Comparison of ENCODE assay signal across 11 cellular contexts in genomic region chr4:120870279-120870673, GRCh38. TPM values are rescaled to one million over a fixed set of nuclear protein-coding genes. Genes with fewer than 3 reads are reported as not detected.
A peak's percentile ranks its signal among the peaks of the same experiment; 100 is the strongest.
DNase-seq lines count a peak whose midpoint lies in the region; ATAC-seq and TF ChIP-seq lines count a peak whose summit lies in the region.
"Had no signal": no experiment of that assay in that cellular context is flagged by ENCODE, and none has a peak within 500 bp of the region (broad histone marks: within the 10 kb centered on the region; RNA-seq: fewer than 3 reads in every experiment).

No MANE protein-coding gene starts in this region.

- no peaks in the 10 kb centered on the region for H3K36me3 ChIP-seq in BE2C

- DNase-seq in BE2C = no peak
- DNase-seq in GM12864 (ENCODE audit: low read depth) = no peak
- DNase-seq in NCI-H69 (lab: John Stamatoyannopoulos, UW) = peak; percentile 14
- peak; percentile 3 for DNase-seq in germinal center (ENCODE audit: low spot score)
- no peak for DNase-seq in head of caudate nucleus
- DNase-seq in AG08396 (ENCODE audit: low spot score) = no peak
- no peak for DNase-seq in A172 (ENCODE audit: low spot score)
- DNase-seq: amniotic stem cell; effector CD8-positive, alpha-beta T cell; NCI-H526 had no signal

- H3K4me1 ChIP-seq in BE2C = peaks cover 11% of the 10 kb centered on the region

- intact Hi-C loops in head of caudate nucleus (cut with DNase I) = no loop called here

- H3K4me3 ChIP-seq in BE2C (ENCODE audit: low read depth, low read length) (no peak overlapping the region), GM12864 (ENCODE audit: low read depth, low read length) (no peak overlapping the region)

- no peaks in the 10 kb centered on the region for H3K27me3 ChIP-seq in BE2C

- no peak for ATAC-seq in esophagus mucosa

- peak; percentile 39 for TF ChIP-seq CTCF in BE2C (IDR thresholded peaks at IDR 0.05; ENCODE audit: low read depth, low read length)
- peak; percentile 50 for TF ChIP-seq CTCF in GM12864 (IDR thresholded peaks at IDR 0.05; ENCODE audit: low read depth, low read length, missing control alignments)

- H3K9me3 ChIP-seq in BE2C = no peaks in the 10 kb centered on the region

RNA-seq across cellular contexts. Expression of gene PRDM5, which starts 52.2 kb away (rescaled TPM):
- 1.3 TPM for polyA plus RNA-seq in BE2C (2012; ENCODE audit: insufficient read depth, insufficient read length, low read depth)
- total RNA-seq in esophagus mucosa = 4.3 TPM
- total RNA-seq in A172 (2014; rRNA removed; shearing (Covaris generic)) = 13.1 and 14.6 TPM in 2 replicates

Comparison
In these comparisons a context has a peak if more than half of its experiments do, and no peak if none do; other contexts are left out.
1. DNase-seq: peak in NCI-H69 (single experiment) and germinal center (single experiment); none in BE2C (single experiment), GM12864 (single experiment), head of caudate nucleus (0 of 42), AG08396 (single experiment) and A172 (single experiment).